ENCODE assay signal across 8 cellular contexts in genomic region chr9:105299190-105299854, GRCh38. TPM values are rescaled to one million over a fixed set of nuclear protein-coding genes. Genes with fewer than 3 reads are reported as not detected.
DNase-seq lines count a peak whose midpoint lies in the region; ATAC-seq and TF ChIP-seq lines count a peak whose summit lies in the region.

No MANE protein-coding gene starts in this region.

- no peak overlapping the region for H3K4me3 ChIP-seq in ovary

- TF ChIP-seq EP300 in ovary (IDR thresholded peaks at IDR 0.05), result no peak

- no peak for ATAC-seq in HG02870 (IDR thresholded peaks at IDR 0.05; ENCODE audit: unreplicated experiment)
- ATAC-seq in GM21786 (IDR thresholded peaks at IDR 0.05; ENCODE audit: unreplicated experiment), result no peak

- peak overlapping the region; percentile 83 for H3K27ac Mint-ChIP-seq in osteocyte (ENCODE audit: unreplicated experiment)

- no peaks in the 10 kb centered on the region for H3K27me3 Mint-ChIP-seq in osteocyte (ENCODE audit: unreplicated experiment)

- H3K4me1 ChIP-seq in ovary (ENCODE audit: insufficient read depth), result peaks cover 5% of the 10 kb centered on the region

- peaks cover 5% of the 10 kb centered on the region for H3K36me3 Mint-ChIP-seq in osteocyte (ENCODE audit: unreplicated experiment)

- peak overlapping the region; percentile 72 for H3K27ac ChIP-seq in epithelial cell of prostate
- no peak overlapping the region for H3K27ac ChIP-seq in ovary

- H3K9me3 ChIP-seq in ovary, result no peaks in the 10 kb centered on the region

- no peaks in the 10 kb centered on the region for H3K36me3 ChIP-seq in ovary

- no peaks in the 10 kb centered on the region for H3K9me3 Mint-ChIP-seq in osteocyte (ENCODE audit: unreplicated experiment)

- no peaks in the 10 kb centered on the region for H3K27me3 ChIP-seq in ovary

- intact Hi-C loops in ovary (cut with DNase I), result no loop called here

- H3K4me1 Mint-ChIP-seq in osteocyte (ENCODE audit: unreplicated experiment), result peaks cover 49% of the 10 kb centered on the region

- 92 to 94% (median 93%) methylated on average over 7 of the region's 7 CpGs for WGBS in ovary, 3 donors

- no peak overlapping the region for H3K4me3 Mint-ChIP-seq in osteocyte (ENCODE audit: unreplicated experiment)

- TF ChIP-seq CTCF in osteocyte (IDR thresholded peaks at IDR 0.05), result no peak
- no peak for TF ChIP-seq CTCF in ovary (IDR thresholded peaks at IDR 0.05)

- no peak for TF ChIP-seq POLR2A in ovary (IDR thresholded peaks at IDR 0.05)

- DNase-seq in GDM1 (lab: John Stamatoyannopoulos, UW), result peak; percentile 88
- DNase-seq in OCI-M2 (lab: John Stamatoyannopoulos, UW; ENCODE audit: unreplicated experiment), result peak; percentile 19
- DNase-seq in epithelial cell of prostate (ENCODE audit: low read depth, low spot score), result peak; percentile 86
- no peak for DNase-seq in osteocyte (ENCODE audit: extremely low spot score, unreplicated experiment)
- DNase-seq in NCI-H2171 (lab: John Stamatoyannopoulos, UW), result no peak
- no peak for DNase-seq in ovary

RNA-seq across cellular contexts. Expression of gene SLC44A1, which starts 54.9 kb away (rescaled TPM):
- total RNA-seq in osteocyte (30.2 and 32.0 TPM in 2 replicates), ovary (10 to 100 TPM; 19.1 to 34.7 (median 30.0) TPM)
- 10 to 100 TPM in 1 of 2 donors, 1 to 10 TPM in 1; 8.8 to 25.1 TPM for polyA plus RNA-seq in ovary

Comparison
In these comparisons a context has a peak if more than half of its experiments do, and no peak if none do; other contexts are left out.
1. DNase-seq: peak in GDM1 (single experiment), OCI-M2 (single experiment) and epithelial cell of prostate (single experiment); none in osteocyte (single experiment), NCI-H2171 (single experiment) and ovary (0 of 5).